Comparison of ENCODE assay signal across 1 cellular context in genomic region chr9:137276757-137277328, GRCh38.
TF ChIP-seq lines count a peak whose summit lies in the region.

No MANE protein-coding gene starts in this region.

TF ChIP-seq in endothelial cell of umbilical vein, 7 proteins besides CTCF, POLR2A, EP300 and RAD21:
- peak; percentile 32 for TF ChIP-seq MAX (IDR thresholded peaks at IDR 0.05; ENCODE audit: insufficient read depth, insufficient read length)
- no peak for TF ChIP-seq EZH2 (IDR thresholded peaks at IDR 0.05; ENCODE audit: borderline replicate concordance, low read depth, low read length, severe bottlenecking)
TF ChIP-seq in endothelial cell of umbilical vein: peak in this region for 1.
